Comparison of ENCODE assay signal across 11 cellular contexts in the genomic region with DNA sequence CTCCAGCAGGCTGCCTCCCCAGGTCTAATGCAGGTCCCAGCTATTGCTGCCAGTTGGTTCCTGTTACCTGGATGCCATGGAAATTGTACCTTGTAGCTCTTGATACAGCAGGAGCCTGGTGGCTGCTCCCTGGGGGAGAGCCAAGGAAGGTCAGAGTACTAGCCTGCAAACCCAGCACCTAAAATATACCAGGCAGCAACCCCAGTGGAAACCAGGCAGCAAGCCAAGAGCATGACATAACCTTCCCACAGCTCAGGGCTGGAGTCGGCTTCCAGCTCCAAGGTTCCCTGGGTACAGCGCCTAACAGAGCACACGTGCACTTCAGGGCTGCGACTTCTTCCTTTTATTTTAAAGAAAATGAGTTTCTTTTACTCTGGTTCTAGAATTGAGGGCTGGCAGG. TPM values are rescaled to one million over a fixed set of nuclear protein-coding genes. Genes with fewer than 3 reads are reported as not detected.
DNase-seq lines count a peak whose midpoint lies in the region; ATAC-seq, FAIRE-seq and TF ChIP-seq lines count a peak whose summit lies in the region.
"Had no signal": no experiment of that assay in that cellular context is flagged by ENCODE, and none has a peak within 500 bp of the region (broad histone marks: within the 10 kb centered on the region; RNA-seq: fewer than 3 reads in every experiment).

No MANE protein-coding gene starts in this region.

- H2AFZ ChIP-seq in astrocyte (ENCODE audit: low read depth, low read length), result no peak overlapping the region

- H3K79me2 ChIP-seq in astrocyte (ENCODE audit: insufficient read depth, low read length), result no peaks in the 10 kb centered on the region

- H3K4me3 ChIP-seq in astrocyte (ENCODE audit: insufficient read depth, low read depth, low read length), result no peak overlapping the region
- H3K4me3 ChIP-seq in tibial artery, result no peak overlapping the region

- H3K27ac Mint-ChIP-seq in astrocyte (ENCODE audit: unreplicated experiment), result peak overlapping the region; percentile 73

- no peaks in the 10 kb centered on the region for H3K27me3 ChIP-seq in astrocyte (ENCODE audit: insufficient read depth, low read length)
- no peaks in the 10 kb centered on the region for H3K27me3 ChIP-seq in tibial artery

- H3K4me1 ChIP-seq in astrocyte (ENCODE audit: insufficient read depth, low read length), result peaks cover 9% of the 10 kb centered on the region
- H3K4me1 ChIP-seq in tibial artery, result peaks cover 0 to 79% (median 39%) of the 10 kb centered on the region in 4 donors

- H3K36me3 ChIP-seq in astrocyte (ENCODE audit: insufficient read depth, low read length) (no peaks in the 10 kb centered on the region), tibial artery (no peaks in the 10 kb centered on the region)

- H3K27ac ChIP-seq in astrocyte (ENCODE audit: low read depth, low read length), result no peak overlapping the region
- H3K27ac ChIP-seq in tibial artery, result peak overlapping the region; percentile 62 to 81
- H3K27ac ChIP-seq: 22Rv1 had no signal

- peaks cover 14% of the 10 kb centered on the region for H3K27me3 Mint-ChIP-seq in astrocyte (ENCODE audit: low read depth, unreplicated experiment)

- intact Hi-C loops in tibial artery (cut with DNase I; ENCODE audit: low total_unique reads), result no loop called here

- FAIRE-seq in astrocyte (lab: Jason Lieb, UNC), result no peak

- TF ChIP-seq CTCF in astrocyte (IDR thresholded peaks at IDR 0.05; ENCODE audit: insufficient read depth, low read depth, low read length) (no peak), tibial artery (IDR thresholded peaks at IDR 0.05) (no peak)

- H3K36me3 Mint-ChIP-seq in astrocyte (ENCODE audit: low read depth, unreplicated experiment), result no peaks in the 10 kb centered on the region
- H3K36me3 Mint-ChIP-seq: activated naive CD8-positive, alpha-beta T cell treated with anti-CD3 and anti-CD28 coated beads, Interleukin-2, amount 10 ng/mL, durations not matched to agents 7 days and 5 days had no signal

- peaks cover 8% of the 10 kb centered on the region for H3K4me1 Mint-ChIP-seq in astrocyte (ENCODE audit: low read depth, unreplicated experiment)
- H3K4me1 Mint-ChIP-seq: activated naive CD8-positive, alpha-beta T cell treated with anti-CD3 and anti-CD28 coated beads, Interleukin-2, amount 10 ng/mL, durations not matched to agents 7 days and 5 days had no signal

- no peaks in the 10 kb centered on the region for H4K20me1 ChIP-seq in astrocyte (ENCODE audit: insufficient read depth, low read length)

- H3K4me3 Mint-ChIP-seq in astrocyte (ENCODE audit: unreplicated experiment), result no peak overlapping the region
- H3K4me3 Mint-ChIP-seq: activated naive CD8-positive, alpha-beta T cell treated with anti-CD3 and anti-CD28 coated beads, Interleukin-2, amount 10 ng/mL, durations not matched to agents 7 days and 5 days had no signal

- H3K9me3 ChIP-seq in astrocyte (ENCODE audit: insufficient read depth, low read depth, low read length), result no peaks in the 10 kb centered on the region
- no peaks in the 10 kb centered on the region for H3K9me3 ChIP-seq in tibial artery

- H3K9ac ChIP-seq in astrocyte (ENCODE audit: low read length), result no peak overlapping the region

- peak; percentile 87 for DNase-seq in DMS 273 (lab: John Stamatoyannopoulos, UW; ENCODE audit: unreplicated experiment)
- DNase-seq in DMS 273 treated with DMSO at 0.1 percent for 48 hours (lab: John Stamatoyannopoulos, UW), result no peak
- DNase-seq in astrocyte (ENCODE audit: low read depth), result peak; percentile 63
- DNase-seq in iris pigment epithelial cell (ENCODE audit: low read depth), result peak; percentile 65
- peak; percentile 76 to 94 for DNase-seq in tibial artery
- no peak for DNase-seq in CD1c-positive myeloid dendritic cell (ENCODE audit: extremely low spot score)
- DNase-seq: activated naive CD8-positive, alpha-beta T cell treated with anti-CD3 and anti-CD28 coated beads, Interleukin-2, amount 10 ng/mL, durations not matched to agents 7 days and 5 days; T-helper 1 cell had no signal

- peaks cover 2% of the 10 kb centered on the region for H3K9me3 Mint-ChIP-seq in astrocyte (ENCODE audit: unreplicated experiment)
- H3K9me3 Mint-ChIP-seq: activated naive CD8-positive, alpha-beta T cell treated with anti-CD3 and anti-CD28 coated beads, Interleukin-2, amount 10 ng/mL, durations not matched to agents 7 days and 5 days had no signal

- no peak overlapping the region for H3K4me2 ChIP-seq in astrocyte (ENCODE audit: low read length)

- ATAC-seq in HG02798 (IDR thresholded peaks at IDR 0.05; ENCODE audit: poor library complexity, unreplicated experiment), result no peak
- no peak for ATAC-seq in HG03378 (IDR thresholded peaks at IDR 0.05; ENCODE audit: unreplicated experiment)

RNA-seq across cellular contexts. Expression of gene TNP1, which starts 30.3 kb away (rescaled TPM):
- total RNA-seq in astrocyte, result not detected in 2 replicates
- total RNA-seq: activated naive CD8-positive, alpha-beta T cell treated with anti-CD3 and anti-CD28 coated beads, Interleukin-2, amount 10 ng/mL, durations not matched to agents 7 days and 5 days had no signal

Comparison
In these comparisons a context has a peak if more than half of its experiments do, and no peak if none do; other contexts are left out.
1. DNase-seq: peak in DMS 273 (single experiment), astrocyte (single experiment), iris pigment epithelial cell (single experiment) and tibial artery (2 of 2); none in DMS 273 treated with DMSO at 0.1 percent for 48 hours (single experiment) and CD1c-positive myeloid dendritic cell (single experiment).